Comparison of ENCODE assay signal across 17 cellular contexts in the genomic region with DNA sequence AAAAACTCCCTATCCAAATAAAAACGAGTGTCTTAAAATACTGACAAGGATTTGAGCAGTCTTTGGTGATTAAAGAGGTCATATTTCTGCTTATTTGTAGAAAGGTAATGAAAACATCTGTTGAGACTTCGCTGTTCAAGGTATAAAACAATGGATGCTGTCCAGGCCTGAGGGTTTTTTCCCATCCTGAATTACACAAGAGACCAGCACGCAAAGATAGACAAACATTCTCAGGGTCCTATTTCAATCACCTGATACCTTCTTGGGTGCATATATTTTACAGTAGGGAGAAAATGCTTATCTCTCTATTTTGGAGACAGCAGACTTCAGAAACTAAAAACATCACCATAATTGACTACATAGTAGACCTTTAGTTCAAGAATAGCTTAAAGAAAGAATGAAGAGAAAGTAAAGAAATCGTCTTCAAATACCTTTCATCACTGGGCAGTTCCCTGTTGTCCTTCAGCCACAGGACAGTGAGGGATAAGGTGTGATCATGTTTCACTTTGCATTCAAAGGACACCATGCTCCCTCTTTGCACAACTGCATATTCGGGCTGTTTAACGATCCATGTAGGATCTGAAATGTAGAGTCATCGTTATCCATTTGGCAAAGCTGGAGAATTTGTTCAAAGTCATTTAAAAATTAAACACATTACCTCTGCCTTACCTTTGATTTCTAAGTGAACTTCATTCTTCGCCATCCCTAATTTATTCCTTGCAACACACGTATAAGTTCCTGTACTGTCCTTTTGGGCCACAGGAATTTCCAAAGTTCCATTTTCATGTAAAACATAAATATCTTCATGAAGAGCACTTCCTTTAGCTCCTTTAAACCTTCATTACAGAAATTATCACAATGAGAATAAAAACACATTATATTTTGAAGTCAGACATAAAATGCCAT.
DNase-seq lines count a peak whose midpoint lies in the region; ATAC-seq and TF ChIP-seq lines count a peak whose summit lies in the region.
"Had no signal": no experiment of that assay in that cellular context is flagged by ENCODE, and none has a peak within 500 bp of the region (broad histone marks: within the 10 kb centered on the region; RNA-seq: fewer than 3 reads in every experiment).

No MANE protein-coding gene starts in this region.

- TF ChIP-seq CTCF in epithelial cell of esophagus (IDR thresholded peaks at IDR 0.05; ENCODE audit: insufficient read depth, low read depth, low read length, missing control alignments), result no peak

- no peak for ATAC-seq in HG03039 (IDR thresholded peaks at IDR 0.05; ENCODE audit: unreplicated experiment)
- ATAC-seq: effector memory CD8-positive, alpha-beta T cell; natural killer cell treated with Interleukin-12 subunit alpha and Interleukin-12 subunit beta and Interleukin-15 and Interleukin-18, amount 100 ng/mL, for 72 hours had no signal

- DNase-seq in DMS79 (lab: John Stamatoyannopoulos, UW) (peak; percentile 46), NCI-H146 treated with DMSO at 0.1 percent for 48 hours (lab: John Stamatoyannopoulos, UW; ENCODE audit: unreplicated experiment) (peak; percentile 89), NCI-H526 treated with DMSO at 0.1 percent for 48 hours (lab: John Stamatoyannopoulos, UW) (peak; percentile 94), epithelial cell of esophagus (ENCODE audit: low read depth) (peak; percentile 21), cerebellum (ENCODE audit: low spot score) (no peak), COR-L47 (lab: John Stamatoyannopoulos, UW) (no peak)
- no peak for DNase-seq in activated CD8-positive, alpha-beta memory T cell treated with anti-CD3 and anti-CD28 coated beads for 24 hours
- DNase-seq: activated CD4-positive, alpha-beta T cell treated with anti-CD3 and anti-CD28 coated beads, Interleukin-2, amount 50 U/mL, for 1 hour; activated naive CD4-positive, alpha-beta T cell treated with anti-CD3 and anti-CD28 coated beads for 36 hours; effector memory CD8-positive, alpha-beta T cell; H9; KG1; NCI-H1694; SW 1271 had no signal

- no peak overlapping the region for H3K4me3 ChIP-seq in epithelial cell of esophagus (ENCODE audit: low read length)
- H3K4me3 ChIP-seq: prostate gland had no signal

Comparison
In these comparisons a context has a peak if more than half of its experiments do, and no peak if none do; other contexts are left out.
1. DNase-seq: peak in DMS79 (single experiment), NCI-H146 treated with DMSO at 0.1 percent for 48 hours (single experiment), NCI-H526 treated with DMSO at 0.1 percent for 48 hours (single experiment) and epithelial cell of esophagus (single experiment); none in cerebellum (single experiment), COR-L47 (single experiment) and activated CD8-positive, alpha-beta memory T cell treated with anti-CD3 and anti-CD28 coated beads for 24 hours (single experiment).